1 cellular context compared by ENCODE assay signal in genomic region chr6:68158256-68158655, GRCh38.
TF ChIP-seq lines count a peak whose summit lies in the region.

No MANE protein-coding gene starts in this region.

TF ChIP-seq in GM12878, 131 proteins besides CTCF, POLR2A, EP300 and RAD21 (continued from another document):
- no peak for TF ChIP-seq ZBTB40 (IDR thresholded peaks at IDR 0.05; ENCODE audit: borderline replicate concordance)
- no peak for TF ChIP-seq EED (IDR thresholded peaks at IDR 0.05; ENCODE audit: low read depth)
- TF ChIP-seq KLF5 (IDR thresholded peaks at IDR 0.05; ENCODE audit: partially characterized antibody): no peak
- peak; percentile 63; the same call in 1 of the 2 replicates for TF ChIP-seq NFIC (IDR thresholded peaks at IDR 0.05; ENCODE audit: low read depth, low read length)
- TF ChIP-seq IRF4 (IDR thresholded peaks at IDR 0.05; ENCODE audit: low read depth, low read length): peak; percentile 79
- TF ChIP-seq NR2F1 (conservative IDR thresholded peaks at IDR 0.05): 0 out of 2 replicates have a peak, but pooled peaks have one; percentile 43
- TF ChIP-seq CREM (IDR thresholded peaks at IDR 0.05; ENCODE audit: low read depth): 0 out of 2 replicates have a peak, but pooled peaks have one; percentile 15
- TF ChIP-seq SMARCA5 (IDR thresholded peaks at IDR 0.05): no peak
- peak; percentile 47; the same call in 1 of the 2 replicates for TF ChIP-seq JUND (IDR thresholded peaks at IDR 0.05; ENCODE audit: low read depth, low read length)
- TF ChIP-seq BCL11A (IDR thresholded peaks at IDR 0.05; ENCODE audit: low read depth, low read length): peak; percentile 76
TF ChIP-seq in GM12878: peak in this region for 21.
